ENCODE assay signal across 20 cellular contexts in genomic region chr11:16899708-16900107, GRCh38.
A peak's percentile ranks its signal among the peaks of the same experiment; 100 is the strongest.
DNase-seq lines count a peak whose midpoint lies in the region; ATAC-seq and TF ChIP-seq lines count a peak whose summit lies in the region.
"Had no signal": no experiment of that assay in that cellular context is flagged by ENCODE, and none has a peak within 500 bp of the region (broad histone marks: within the 10 kb centered on the region; RNA-seq: fewer than 3 reads in every experiment).

No MANE protein-coding gene starts in this region.

- peaks cover 3% of the 10 kb centered on the region for H3K9me3 Mint-ChIP-seq in chondrocyte (ENCODE audit: low read depth)
- H3K9me3 Mint-ChIP-seq: H9 had no signal

- H3K27me3 Mint-ChIP-seq in chondrocyte (ENCODE audit: low read depth), result peaks cover 12% of the 10 kb centered on the region
- H3K27me3 Mint-ChIP-seq: CD4-positive, CD25-positive, alpha-beta regulatory T cell had no signal

- H3K4me3 ChIP-seq in colonic mucosa, result no peak overlapping the region
- H3K4me3 ChIP-seq in mucosa of descending colon, result no peak overlapping the region
- H3K4me3 ChIP-seq in transverse colon, result no peak overlapping the region

- H3K4me1 ChIP-seq in colonic mucosa (peaks cover 11% of the 10 kb centered on the region), mucosa of descending colon (ENCODE audit: low read depth) (peaks cover 36% of the 10 kb centered on the region), transverse colon (peaks cover 0 to 52% (median 22%) of the 10 kb centered on the region in 4 donors)

- no peak for TF ChIP-seq EP300 in transverse colon (IDR thresholded peaks at IDR 0.05; ENCODE audit: low read depth)

- no peaks in the 10 kb centered on the region for H3K36me3 ChIP-seq in colonic mucosa
- no peaks in the 10 kb centered on the region for H3K36me3 ChIP-seq in mucosa of descending colon (ENCODE audit: low read depth)
- no peaks in the 10 kb centered on the region for H3K36me3 ChIP-seq in transverse colon

- no peak overlapping the region for H3K4me3 Mint-ChIP-seq in chondrocyte (ENCODE audit: unreplicated experiment)
- H3K4me3 Mint-ChIP-seq: CD4-positive, CD25-positive, alpha-beta regulatory T cell; H9 had no signal

- no peak overlapping the region for H3K9ac ChIP-seq in colonic mucosa (ENCODE audit: low read depth in 2 of 2, low read length in 2 of 2)

- no peaks in the 10 kb centered on the region for H3K36me3 Mint-ChIP-seq in chondrocyte (ENCODE audit: low read depth)
- H3K36me3 Mint-ChIP-seq: CD4-positive, CD25-positive, alpha-beta regulatory T cell had no signal

- DNase-seq in NCI-H69 (lab: John Stamatoyannopoulos, UW), result peak; percentile 44
- peak; percentile 47 for DNase-seq in colonic mucosa
- peak in 1 of 3 donors; percentile 29 for DNase-seq in mucosa of descending colon
- no peak for DNase-seq in transverse colon
- no peak for DNase-seq in chondrocyte (ENCODE audit: low spot score)
- DNase-seq in D341Med (ENCODE audit: low spot score), result no peak
- no peak for DNase-seq in HCEC 1CT
- DNase-seq: ACHN; CD4-positive, CD25-positive, alpha-beta regulatory T cell; DMS53; H9; NCI-H187; NCI-H2171; NCI-H446; NCI-H748 treated with DMSO at 0.1 percent for 48 hours; OCI-M1; RPMI8226; SIG-M5 had no signal

- peaks cover 11% of the 10 kb centered on the region for H3K4me1 Mint-ChIP-seq in chondrocyte (ENCODE audit: low read depth)

- TF ChIP-seq CTCF in colonic mucosa (IDR thresholded peaks at IDR 0.05) (no peak), mucosa of descending colon (IDR thresholded peaks at IDR 0.05) (no peak), transverse colon (IDR thresholded peaks at IDR 0.05) (no peak), chondrocyte (IDR thresholded peaks at IDR 0.05) (no peak)

- H3K9me3 ChIP-seq in colonic mucosa (no peaks in the 10 kb centered on the region), mucosa of descending colon (no peaks in the 10 kb centered on the region), transverse colon (no peaks in the 10 kb centered on the region)
- H3K9me3 ChIP-seq: Caco-2 had no signal

- intact Hi-C loops in colonic mucosa (cut with DNase I), result no loop called here
- intact Hi-C loops in mucosa of descending colon (cut with DNase I, micrococcal nuclease), result no loop called here
- intact Hi-C loops in transverse colon (cut with DNase I; ENCODE audit: low total_unique reads), result no loop called here

- no peak for TF ChIP-seq POLR2A in transverse colon (IDR thresholded peaks at IDR 0.05)

- H3K27ac Mint-ChIP-seq in chondrocyte (ENCODE audit: unreplicated experiment), result no peak overlapping the region
- H3K27ac Mint-ChIP-seq: CD4-positive, CD25-positive, alpha-beta regulatory T cell; H9 had no signal

- in situ Hi-C loops in transverse colon (cut with MboI; ENCODE audit: low pct_ligation_motif_present in 1 of 4, low pct_unique_long_range_greater_than_20kb in 1 of 4, low sequenced_read_pairs in 3 of 4), result no loop called here

- H3K27ac ChIP-seq in colonic mucosa (no peak overlapping the region), transverse colon (peak overlapping the region in 3 of 4 donors; percentile 1 to 31 (median 2))
- H3K27ac ChIP-seq: HL-60 had no signal

- H3K27me3 ChIP-seq in colonic mucosa (no peaks in the 10 kb centered on the region), transverse colon (no peaks in the 10 kb centered on the region)

- peak; percentile 70 for ATAC-seq in mucosa of descending colon

Comparison
In these comparisons a context has a peak if more than half of its experiments do, and no peak if none do; other contexts are left out.
1. DNase-seq: peak in NCI-H69 (single experiment) and colonic mucosa (single experiment); none in transverse colon (single experiment), chondrocyte (single experiment), D341Med (single experiment) and HCEC 1CT (single experiment).